Comparison of ENCODE assay signal across 7 cellular contexts in the genomic region with DNA sequence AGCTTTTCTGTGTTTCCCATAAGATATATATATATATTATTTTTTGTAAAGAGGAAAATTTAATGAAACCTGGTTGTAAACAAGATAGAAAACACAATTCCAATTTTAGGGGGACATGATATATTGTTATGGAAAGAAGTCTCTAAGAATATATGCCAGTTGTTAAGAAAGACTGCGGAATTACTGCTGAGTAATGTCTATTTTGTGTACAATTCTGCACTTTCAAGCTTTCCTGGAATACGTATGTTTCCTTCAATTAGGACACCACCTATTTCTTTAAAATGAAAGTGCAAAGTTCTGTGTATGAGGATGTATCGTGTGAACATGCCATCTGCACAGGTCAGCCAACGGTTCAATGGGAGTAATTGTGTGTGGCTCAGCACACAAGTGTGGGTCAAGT.
"Had no signal": no experiment of that assay in that cellular context is flagged by ENCODE, and none has a peak within 500 bp of the region (broad histone marks: within the 10 kb centered on the region; RNA-seq: fewer than 3 reads in every experiment).

No MANE protein-coding gene starts in this region.

- FAIRE-seq: H1, H54 had no signal

- DNase-seq: H9, HCEC 1CT, KG1 had no signal

- H2AFZ ChIP-seq: GM23338 had no signal

- H3K4me2 ChIP-seq: GM23338 had no signal

- ATAC-seq: GM23338 had no signal

- H3K27ac ChIP-seq: HL-60 had no signal

- H3K4me3 ChIP-seq: GM23338 had no signal
